ENCODE assay signal across 29 cellular contexts in the genomic region with DNA sequence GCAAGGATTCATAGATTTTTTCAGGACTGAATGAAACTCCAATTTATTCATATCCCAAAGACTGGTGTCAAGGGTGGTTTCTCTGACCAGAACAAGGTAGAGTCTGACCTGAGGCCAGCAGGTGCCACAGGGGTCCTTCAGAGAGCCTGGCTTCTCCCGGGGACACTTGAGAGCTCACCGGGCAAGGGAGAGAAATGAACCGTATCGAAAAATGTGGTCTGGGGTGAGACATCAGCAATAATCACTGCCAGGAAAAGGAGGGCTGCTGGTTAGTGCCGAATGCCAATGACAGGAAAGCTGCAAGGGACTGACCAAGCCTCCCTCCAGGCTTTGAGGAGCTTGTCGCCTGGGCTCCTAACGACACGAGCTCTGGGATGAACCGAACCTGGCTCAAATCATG.
"Had no signal": no experiment of that assay in that cellular context is flagged by ENCODE, and none has a peak within 500 bp of the region (broad histone marks: within the 10 kb centered on the region; RNA-seq: fewer than 3 reads in every experiment).

No MANE protein-coding gene starts in this region.

- H3K27ac ChIP-seq: brain microvascular endothelial cell, heart left ventricle, ovary, sigmoid colon, stomach, tibial artery, upper lobe of right lung, WERI-Rb-1 had no signal

- H3K27me3 ChIP-seq: brain microvascular endothelial cell, heart left ventricle, ovary, sigmoid colon, stomach, tibial artery, upper lobe of right lung had no signal

- H3K36me3 ChIP-seq: brain microvascular endothelial cell, heart left ventricle, ovary, sigmoid colon, tibial artery, upper lobe of right lung, WERI-Rb-1 had no signal

- H3K4me3 ChIP-seq: heart left ventricle, ovary, sigmoid colon, stomach, tibial artery, upper lobe of right lung had no signal

- H3K4me1 ChIP-seq: sigmoid colon, upper lobe of right lung had no signal

- ATAC-seq: activated CD4-positive, CD25-positive, alpha-beta regulatory T cell treated with anti-CD3 and anti-CD28 coated beads, Interleukin-2, amount 50 U/mL, for 24 hours; effector memory CD8-positive, alpha-beta T cell; heart left ventricle; stimulated activated memory B cell treated with anti-CD40 and anti-IgM and Interleukin-4, amounts not matched to agents 10 μg/mL and 1 μg/mL and 100 μg/mL, for 72 hours; T-helper 17 cell; upper lobe of right lung had no signal

- DNase-seq: activated CD4-positive, alpha-beta T cell treated with anti-CD3 and anti-CD28 coated beads for 48 hours; activated CD4-positive, alpha-beta T cell treated with anti-CD3 and anti-CD28 coated beads, Interleukin-2, amount 50 U/mL, for 48 hours; activated CD8-positive, alpha-beta memory T cell treated with anti-CD3 and anti-CD28 coated beads for 24 hours; activated effector memory CD4-positive, alpha-beta T cell treated with anti-CD3 and anti-CD28 coated beads, Interleukin-2, amount 50 U/mL, for 16 hours; activated naive CD4-positive, alpha-beta T cell treated with anti-CD3 and anti-CD28 coated beads, Interleukin-2, amount 10 ng/mL, durations not matched to agents 7 days and 5 days; activated T-cell treated with anti-CD3 and anti-CD28 coated beads, Interleukin-2, amount 50 U/mL, for 1 hour; amniotic stem cell; brain microvascular endothelial cell; caudate nucleus; cortex of kidney; effector memory CD8-positive, alpha-beta T cell; heart left ventricle; hypothalamus; immature natural killer cell; mammary epithelial cell; naive B cell; ovary; sigmoid colon; small intestine; stimulated activated CD4-positive, alpha-beta T cell treated with anti-CD3 and anti-CD28 coated beads, Interleukin-4, amount 100 ng/mL, for 4 hours; stimulated activated CD8-positive, alpha-beta memory T cell treated with anti-CD3 and anti-CD28 coated beads, Interleukin-4, amount 100 ng/mL, for 48 hours; stomach; T-helper 17 cell; T1000; tibial artery; upper lobe of right lung; WERI-Rb-1 had no signal

- H3K9me3 ChIP-seq: heart left ventricle, ovary, sigmoid colon, stomach, tibial artery, upper lobe of right lung had no signal
